19 cellular contexts compared by ENCODE assay signal in genomic region chr7:94676431-94676830, GRCh38. TPM values are rescaled to one million over a fixed set of nuclear protein-coding genes. Genes with fewer than 3 reads are reported as not detected.
DNase-seq lines count a peak whose midpoint lies in the region; TF ChIP-seq lines count a peak whose summit lies in the region.
"Had no signal": no experiment of that assay in that cellular context is flagged by ENCODE, and none has a peak within 500 bp of the region (broad histone marks: within the 10 kb centered on the region; RNA-seq: fewer than 3 reads in every experiment).

No MANE protein-coding gene starts in this region.

- peak overlapping the region; percentile 71 for H3K27ac Mint-ChIP-seq in osteocyte (ENCODE audit: unreplicated experiment)
- H3K27ac Mint-ChIP-seq: CD14-positive monocyte; CD4-positive, alpha-beta T cell; CD8-positive, alpha-beta memory T cell; GM23338; H9 had no signal

- no peak overlapping the region for H3K4me3 Mint-ChIP-seq in osteocyte (ENCODE audit: unreplicated experiment)
- H3K4me3 Mint-ChIP-seq: CD14-positive monocyte; CD4-positive, alpha-beta T cell; CD8-positive, alpha-beta memory T cell; GM23338; H9 had no signal

- H3K27me3 Mint-ChIP-seq in osteocyte (ENCODE audit: unreplicated experiment), result no peaks in the 10 kb centered on the region

- peaks cover 21% of the 10 kb centered on the region for H3K4me1 Mint-ChIP-seq in osteocyte (ENCODE audit: unreplicated experiment)
- H3K4me1 Mint-ChIP-seq: CD14-positive monocyte; CD8-positive, alpha-beta memory T cell; GM23338; H9 had no signal

- peaks cover 4% of the 10 kb centered on the region for H3K9me3 Mint-ChIP-seq in osteocyte (ENCODE audit: unreplicated experiment)
- H3K9me3 Mint-ChIP-seq: CD4-positive, alpha-beta T cell; CD8-positive, alpha-beta memory T cell; GM23338; H9 had no signal

- H3K36me3 Mint-ChIP-seq in osteocyte (ENCODE audit: unreplicated experiment), result no peaks in the 10 kb centered on the region
- H3K36me3 Mint-ChIP-seq: CD14-positive monocyte; CD8-positive, alpha-beta memory T cell had no signal

- peak; percentile 92 for DNase-seq in LHCN-M2 (ENCODE audit: low read depth)
- DNase-seq in astrocyte of the hippocampus (ENCODE audit: low read depth, low spot score), result peak; percentile 21
- no peak for DNase-seq in osteocyte (ENCODE audit: extremely low spot score, unreplicated experiment)
- no peak for DNase-seq in activated T-cell treated with anti-CD3 and anti-CD28 coated beads, Interleukin-2, amount 50 U/mL, for 1 hour
- DNase-seq in NCI-H748 treated with DMSO at 0.1 percent for 48 hours (lab: John Stamatoyannopoulos, UW), result no peak
- DNase-seq in activated CD8-positive, alpha-beta memory T cell treated with anti-CD3 and anti-CD28 coated beads, Interleukin-2, amount 50 U/mL, for 4 hours, result no peak
- DNase-seq: 8988T; ACHN; AML-193; BE2C; CD4-positive, alpha-beta T cell; CD8-positive, alpha-beta memory T cell; DMS 273 treated with DMSO at 0.1 percent for 48 hours; DMS79; EL; GDM1; H9 had no signal

- TF ChIP-seq CTCF in osteocyte (IDR thresholded peaks at IDR 0.05), result no peak

RNA-seq across cellular contexts. Expression of gene SGCE, which starts 20.5 kb away (rescaled TPM):
- total RNA-seq in LHCN-M2 (2014; rRNA removed) (92.1 and 138 TPM in 2 replicates), osteocyte (85.6 and 96.8 TPM in 2 replicates)
- polyA plus RNA-seq in LHCN-M2 (2012), result 40.2 TPM
- polyA plus RNA-seq: CD14-positive monocyte had no signal

Comparison
In these comparisons a context has a peak if more than half of its experiments do, and no peak if none do; other contexts are left out.
1. DNase-seq: peak in LHCN-M2 (single experiment) and astrocyte of the hippocampus (single experiment); none in osteocyte (single experiment), activated T-cell treated with anti-CD3 and anti-CD28 coated beads, Interleukin-2, amount 50 U/mL, for 1 hour (single experiment), NCI-H748 treated with DMSO at 0.1 percent for 48 hours (single experiment) and activated CD8-positive, alpha-beta memory T cell treated with anti-CD3 and anti-CD28 coated beads, Interleukin-2, amount 50 U/mL, for 4 hours (single experiment).